20 cellular contexts compared by ENCODE assay signal in genomic region chr1:117178756-117179155, GRCh38. TPM values are rescaled to one million over a fixed set of nuclear protein-coding genes. Genes with fewer than 3 reads are reported as not detected.
DNase-seq lines count a peak whose midpoint lies in the region; ATAC-seq and TF ChIP-seq lines count a peak whose summit lies in the region.
"Had no signal": no experiment of that assay in that cellular context is flagged by ENCODE, and none has a peak within 500 bp of the region (broad histone marks: within the 10 kb centered on the region; RNA-seq: fewer than 3 reads in every experiment).

No MANE protein-coding gene starts in this region.

- H3K27me3 ChIP-seq in cardiac muscle cell (no peaks in the 10 kb centered on the region), mammary epithelial cell (ENCODE audit: insufficient read depth, low read length) (no peaks in the 10 kb centered on the region), BE2C (no peaks in the 10 kb centered on the region)
- H3K27me3 ChIP-seq: Peyer's patch had no signal

- BruUV-seq in mammary epithelial cell (replicated peaks; lab: Mats Ljungman, UMichigan) = no TSS peak

- H3K9me3 ChIP-seq in cardiac muscle cell (ENCODE audit: low read depth) = no peaks in the 10 kb centered on the region
- no peaks in the 10 kb centered on the region for H3K9me3 ChIP-seq in mammary epithelial cell (replicated peaks; ENCODE audit: insufficient read depth, low read length)
- no peaks in the 10 kb centered on the region for H3K9me3 ChIP-seq in BE2C
- H3K9me3 ChIP-seq: Peyer's patch had no signal

- WGBS in mammary epithelial cell (ENCODE audit: low coverage, missing lambda C conversion rate) = 53% methylated on average over 5 of the region's 5 CpGs

- H3K36me3 ChIP-seq in cardiac muscle cell (no peaks in the 10 kb centered on the region), mammary epithelial cell (ENCODE audit: insufficient read depth, low read length) (peaks cover 1% of the 10 kb centered on the region), BE2C (no peaks in the 10 kb centered on the region)
- H3K36me3 ChIP-seq: Peyer's patch had no signal

- TF ChIP-seq CTCF in cardiac muscle cell (IDR thresholded peaks at IDR 0.05; ENCODE audit: low read depth, low read length) (no peak), mammary epithelial cell (conservative IDR thresholded peaks at IDR 0.05 in 1 of 2, IDR thresholded peaks at IDR 0.05 in 1 of 2; ENCODE audit: extremely low read depth in 1 of 2, insufficient read depth in 1 of 2, low read depth in 1 of 2, low read length in 2 of 2) (no peak), nephron (IDR thresholded peaks at IDR 0.05; ENCODE audit: unreplicated experiment in 3 of 3) (no peak), type B pancreatic cell (conservative IDR thresholded peaks at IDR 0.05) (no peak), BE2C (IDR thresholded peaks at IDR 0.05; ENCODE audit: low read depth, low read length) (no peak), glutamatergic neuron (IDR thresholded peaks at IDR 0.05; ENCODE audit: partially characterized antibody, unreplicated experiment) (no peak)

- peaks cover 26% of the 10 kb centered on the region for H3K4me1 ChIP-seq in cardiac muscle cell (ENCODE audit: low read depth)
- no peaks in the 10 kb centered on the region for H3K4me1 ChIP-seq in mammary epithelial cell (ENCODE audit: insufficient read depth, low read length)
- no peaks in the 10 kb centered on the region; the same call in 1 of the 2 replicates for H3K4me1 ChIP-seq in BE2C
- H3K4me1 ChIP-seq: Peyer's patch had no signal

- no peaks in the 10 kb centered on the region for H4K20me1 ChIP-seq in mammary epithelial cell (ENCODE audit: insufficient read depth, low read length)

- H3K4me1 Mint-ChIP-seq in nephron = peaks cover 36% of the 10 kb centered on the region
- H3K4me1 Mint-ChIP-seq in type B pancreatic cell (ENCODE audit: unreplicated experiment) = peaks cover 53% of the 10 kb centered on the region
- H3K4me1 Mint-ChIP-seq in glutamatergic neuron (ENCODE audit: low read depth, unreplicated experiment) = peaks cover 12% of the 10 kb centered on the region
- H3K4me1 Mint-ChIP-seq: CD14-positive monocyte had no signal

- CTCF ChIA-PET in mammary epithelial cell (lab: Charles Lee; ENCODE audit: low non-redundant PET) = no interaction called here

- in situ Hi-C loops in mammary epithelial cell (cut with MboI; ENCODE audit: low sequenced_read_pairs in 2 of 2) = no loop called here

- H3K27ac ChIP-seq in cardiac muscle cell = peak overlapping the region; percentile 37
- no peak overlapping the region for H3K27ac ChIP-seq in mammary epithelial cell (ENCODE audit: insufficient read depth, low read depth, low read length)
- H3K27ac ChIP-seq: Peyer's patch had no signal

- no peak overlapping the region for H3K9ac ChIP-seq in mammary epithelial cell (ENCODE audit: insufficient read depth, low read length)

- no peak overlapping the region for H3K4me3 ChIP-seq in cardiac muscle cell
- no peak overlapping the region for H3K4me3 ChIP-seq in mammary epithelial cell (replicated peaks in 1 of 3; ENCODE audit: insufficient read depth in 1 of 3, low read depth in 2 of 3, low read length in 3 of 3)
- H3K4me3 ChIP-seq in BE2C (ENCODE audit: low read depth, low read length) = no peak overlapping the region
- H3K4me3 ChIP-seq: Peyer's patch had no signal

- no peak overlapping the region for H3K4me2 ChIP-seq in mammary epithelial cell (ENCODE audit: insufficient read depth, low read depth, low read length)

- DNase-seq in cardiac muscle cell (ENCODE audit: low read depth in 1 of 2, low spot score in 1 of 2) (no peak), Right ventricle myocardium inferior (ENCODE audit: missing footprints) (no peak), mammary epithelial cell (no peak), type B pancreatic cell (ENCODE audit: extremely low spot score, unreplicated experiment) (no peak), BE2C (no peak), glutamatergic neuron (no peak)
- DNase-seq in activated CD4-positive, alpha-beta T cell treated with anti-CD3 and anti-CD28 coated beads, Interleukin-2, amount 50 U/mL, for 1 hour = no peak
- DNase-seq: DMS53, GOT3, HCEC 1CT, KG1, NCI-H1092 treated with DMSO at 0.1 percent for 48 hours, NCI-H1436 treated with DMSO at 0.1 percent for 48 hours, NCI-H1930, NCI-H226, NCI-H774, Peyer's patch had no signal

- H3K4me3 Mint-ChIP-seq in nephron = no peak overlapping the region
- H3K4me3 Mint-ChIP-seq in type B pancreatic cell = peak overlapping the region; percentile 12
- no peak overlapping the region for H3K4me3 Mint-ChIP-seq in glutamatergic neuron (ENCODE audit: unreplicated experiment)
- H3K4me3 Mint-ChIP-seq: CD14-positive monocyte had no signal

- H3K9me3 Mint-ChIP-seq in nephron (no peaks in the 10 kb centered on the region), type B pancreatic cell (no peaks in the 10 kb centered on the region), glutamatergic neuron (ENCODE audit: unreplicated experiment) (no peaks in the 10 kb centered on the region)

- H3K79me2 ChIP-seq in mammary epithelial cell (ENCODE audit: insufficient read depth, low read length) = no peaks in the 10 kb centered on the region

- H2AFZ ChIP-seq in mammary epithelial cell (ENCODE audit: low read depth, low read length) = peak overlapping the region; percentile 0

- H3K36me3 Mint-ChIP-seq in nephron (ENCODE audit: low read depth) (no peaks in the 10 kb centered on the region), type B pancreatic cell (peaks cover 5% of the 10 kb centered on the region), glutamatergic neuron (ENCODE audit: unreplicated experiment) (no peaks in the 10 kb centered on the region)
- H3K36me3 Mint-ChIP-seq: CD14-positive monocyte had no signal

- H3K27me3 Mint-ChIP-seq in nephron (ENCODE audit: low read depth) (peaks cover 5% of the 10 kb centered on the region), type B pancreatic cell (no peaks in the 10 kb centered on the region), glutamatergic neuron (ENCODE audit: unreplicated experiment) (peaks cover 1% of the 10 kb centered on the region)

- dilution Hi-C loops in mammary epithelial cell (cut with HindIII; ENCODE audit: low sequenced_read_pairs) = loop anchor here (5.0 kb wide), 1 partner anchor 86 kb away; no protein-coding TSS in a partner anchor

- ATAC-seq in Right ventricle myocardium inferior = no peak

- intact Hi-C loops in Right ventricle myocardium inferior (cut with DNase I) = no loop called here
- intact Hi-C loops in mammary epithelial cell (cut with micrococcal nuclease) = no loop called here

- peak overlapping the region in 2 of 3 experiments; percentile 38 to 82 for H3K27ac Mint-ChIP-seq in nephron
- peak overlapping the region; percentile 85 for H3K27ac Mint-ChIP-seq in type B pancreatic cell
- H3K27ac Mint-ChIP-seq in glutamatergic neuron (ENCODE audit: unreplicated experiment) = no peak overlapping the region
- H3K27ac Mint-ChIP-seq: CD14-positive monocyte had no signal

RNA-seq across cellular contexts. Expression of gene VTCN1, which starts 32.0 kb away (rescaled TPM):
- 0.04 TPM in 1 of 2 replicates, not detected in the other for total RNA-seq in cardiac muscle cell
- polyA plus RNA-seq in cardiac muscle cell = 0.70 TPM in 2 replicates
- not detected for total RNA-seq in Right ventricle myocardium inferior
- 1 to 10 TPM in 1 of 2 donors, not detected in 1; 4.2 TPM for total RNA-seq in mammary epithelial cell
- 0.18 TPM for polyA plus RNA-seq in mammary epithelial cell
- 0.93 TPM for polyA minus RNA-seq in mammary epithelial cell
- total RNA-seq in type B pancreatic cell (ENCODE audit: low replicate concordance) = 49.4 and 125 TPM in 2 replicates
- polyA plus RNA-seq in BE2C (2012; ENCODE audit: insufficient read depth, insufficient read length, low read depth) = 0.31 TPM
- total RNA-seq in glutamatergic neuron (ENCODE audit: unreplicated experiment) = not detected
- total RNA-seq: OCI-LY7, Peyer's patch had no signal
- polyA plus RNA-seq: CD14-positive monocyte had no signal

RNA-seq across cellular contexts. Expression of gene TRIM45, which starts 57.2 kb away (rescaled TPM):
- total RNA-seq in cardiac muscle cell (9.9 and 21.5 TPM in 2 replicates), Right ventricle myocardium inferior (13.3 TPM), mammary epithelial cell (1 to 10 TPM; 2.7 to 4.0 TPM), type B pancreatic cell (ENCODE audit: low replicate concordance) (19.8 and 23.3 TPM in 2 replicates), glutamatergic neuron (ENCODE audit: unreplicated experiment) (6.7 TPM)
- polyA plus RNA-seq in cardiac muscle cell (15.9 and 17.2 TPM in 2 replicates), mammary epithelial cell (1.8 TPM)
- 2.9 TPM for polyA minus RNA-seq in mammary epithelial cell
- polyA plus RNA-seq in BE2C (2012; ENCODE audit: insufficient read depth, insufficient read length, low read depth) = 4.5 TPM
- total RNA-seq: OCI-LY7 had no signal
